ENCODE assay signal across 15 cellular contexts in the genomic region with DNA sequence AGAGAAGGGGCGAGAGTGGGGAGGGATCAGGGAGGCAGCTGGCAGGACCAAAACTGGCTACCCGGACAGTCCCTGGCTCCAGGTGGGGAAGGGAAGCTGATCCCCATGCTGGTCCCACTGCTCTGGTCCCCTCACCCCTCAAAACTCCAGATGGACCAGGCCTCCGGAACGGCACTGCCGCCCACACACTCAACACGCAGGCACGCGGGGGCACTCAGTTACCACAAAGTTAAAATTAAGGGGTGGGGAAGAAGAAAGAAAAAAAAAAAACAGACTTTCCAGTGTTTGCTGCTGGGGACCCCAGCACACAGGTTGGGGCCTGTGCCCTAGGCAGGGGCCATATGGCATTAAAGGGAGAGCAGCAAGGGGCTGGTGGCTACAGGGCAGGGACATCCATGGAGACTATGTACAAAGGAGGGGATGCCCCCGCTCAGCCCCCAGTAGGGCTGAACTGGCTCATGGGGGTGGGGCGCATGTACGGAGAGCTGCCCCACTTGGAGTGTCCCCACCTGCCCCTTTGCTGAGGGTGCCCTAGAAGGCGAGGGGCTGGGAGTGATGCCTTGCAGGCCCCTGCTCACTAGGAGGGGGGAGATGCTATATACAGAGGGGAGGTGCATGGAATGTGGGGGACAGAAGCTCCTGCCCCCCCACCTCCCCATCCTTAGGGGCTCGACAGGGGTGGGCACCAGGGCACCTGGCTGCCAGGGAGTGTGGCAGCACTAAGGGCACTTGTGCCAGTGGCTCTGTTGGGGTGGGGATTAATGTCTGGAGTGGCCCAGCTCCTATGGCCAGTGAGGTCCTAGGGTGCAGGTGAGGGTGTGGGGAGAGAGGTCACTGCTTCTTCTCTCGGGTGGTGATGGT. TPM values are rescaled to one million over a fixed set of nuclear protein-coding genes. Genes with fewer than 3 reads are reported as not detected.
DNase-seq lines count a peak whose midpoint lies in the region; ATAC-seq and TF ChIP-seq lines count a peak whose summit lies in the region.
"Had no signal": no experiment of that assay in that cellular context is flagged by ENCODE, and none has a peak within 500 bp of the region (broad histone marks: within the 10 kb centered on the region; RNA-seq: fewer than 3 reads in every experiment).

No MANE protein-coding gene starts in this region.

- H3K4me3 Mint-ChIP-seq in activated T-cell treated with anti-CD3 and anti-CD28 coated beads, Interleukin-2, amount 50 U/mL, for 24 hours, result no peak overlapping the region

- TF ChIP-seq POLR2A in stomach (IDR thresholded peaks at IDR 0.05), result no peak

- TF ChIP-seq CTCF in RWPE2 (IDR thresholded peaks at IDR 0.05; ENCODE audit: poor library complexity, severe bottlenecking) (no peak), left lung (IDR thresholded peaks at IDR 0.05) (no peak), stomach (IDR thresholded peaks at IDR 0.05) (no peak)

- H3K4me1 Mint-ChIP-seq in activated T-cell treated with anti-CD3 and anti-CD28 coated beads, Interleukin-2, amount 50 U/mL, for 24 hours (ENCODE audit: low read depth), result peaks cover 21% of the 10 kb centered on the region

- ATAC-seq in RWPE2 (ENCODE audit: low read depth) (no peak), left lung (no peak), HG02678 (IDR thresholded peaks at IDR 0.05; ENCODE audit: unreplicated experiment) (no peak), HG03045 (IDR thresholded peaks at IDR 0.05; ENCODE audit: unreplicated experiment) (no peak), GM18502 (IDR thresholded peaks at IDR 0.05; ENCODE audit: poor library complexity, unreplicated experiment) (no peak)
- ATAC-seq: naive thymus-derived CD8-positive, alpha-beta T cell; stimulated activated naive CD8-positive, alpha-beta T cell treated with anti-CD3 and anti-CD28 coated beads, Interleukin-15, Interleukin-2, amounts not matched to agents 100 U/mL and 50 U/mL, for 24 hours had no signal

- H3K4me3 ChIP-seq in RWPE2 (ENCODE audit: severe bottlenecking), result no peak overlapping the region
- no peak overlapping the region for H3K4me3 ChIP-seq in left lung
- H3K4me3 ChIP-seq in stomach, result no peak overlapping the region

- H3K4me1 ChIP-seq in RWPE2 (ENCODE audit: insufficient read depth, poor library complexity, severe bottlenecking) (peaks cover 3% of the 10 kb centered on the region), left lung (peaks cover 10 to 27% of the 10 kb centered on the region in 2 donors), stomach (peaks cover 24 to 67% (median 63%) of the 10 kb centered on the region in 4 donors)

- H3K27me3 ChIP-seq in RWPE2 (ENCODE audit: insufficient read depth, poor library complexity, severe bottlenecking) (no peaks in the 10 kb centered on the region), left lung (no peaks in the 10 kb centered on the region), stomach (no peaks in the 10 kb centered on the region)

- peak overlapping the region; percentile 55 for H3K27ac Mint-ChIP-seq in activated T-cell treated with anti-CD3 and anti-CD28 coated beads, Interleukin-2, amount 50 U/mL, for 24 hours

- H3K9me3 Mint-ChIP-seq in activated T-cell treated with anti-CD3 and anti-CD28 coated beads, Interleukin-2, amount 50 U/mL, for 24 hours, result no peaks in the 10 kb centered on the region
- H3K9me3 Mint-ChIP-seq: naive thymus-derived CD8-positive, alpha-beta T cell had no signal

- no peaks in the 10 kb centered on the region for H3K27me3 Mint-ChIP-seq in activated T-cell treated with anti-CD3 and anti-CD28 coated beads, Interleukin-2, amount 50 U/mL, for 24 hours
- H3K27me3 Mint-ChIP-seq: naive thymus-derived CD8-positive, alpha-beta T cell had no signal

- TF ChIP-seq EP300 in stomach (IDR thresholded peaks at IDR 0.05), result no peak

- H3K36me3 ChIP-seq in RWPE2 (ENCODE audit: low read depth) (peaks cover 56% of the 10 kb centered on the region), left lung (peaks cover 0 to 61% of the 10 kb centered on the region in 2 donors), stomach (peaks cover 36 to 68% (median 61%) of the 10 kb centered on the region in 4 donors)

- DNase-seq in activated T-cell treated with anti-CD3 and anti-CD28 coated beads, Interleukin-2, amount 50 U/mL, for 24 hours, result no peak
- DNase-seq in activated T-cell treated with anti-CD3 and anti-CD28 coated beads, Interleukin-2, amount 50 U/mL, for 48 hours, result no peak
- DNase-seq in RWPE2 (ENCODE audit: low spot score) (peak; percentile 49), left lung (peak; percentile 27 to 62), stomach (no peak)
- DNase-seq: GOT3; NCI-H1417 treated with DMSO at 0.1 percent for 48 hours; NCI-H226; stimulated activated naive CD8-positive, alpha-beta T cell treated with anti-CD3 and anti-CD28 coated beads, Interleukin-15, Interleukin-2, amounts not matched to agents 100 U/mL and 50 U/mL, for 24 hours had no signal

- H3K36me3 Mint-ChIP-seq in activated T-cell treated with anti-CD3 and anti-CD28 coated beads, Interleukin-2, amount 50 U/mL, for 24 hours (ENCODE audit: low read depth), result peaks cover 66% of the 10 kb centered on the region

- intact Hi-C loops in left lung (cut with DNase I) (no loop called here), stomach (cut with DNase I; ENCODE audit: low total_unique reads) (no loop called here)

- H3K27ac ChIP-seq in RWPE2 (ENCODE audit: poor library complexity, severe bottlenecking) (no peak overlapping the region), left lung (no peak overlapping the region), stomach (peak overlapping the region in 4 of 5 donors; percentile 6 to 38 (median 27))
- H3K27ac ChIP-seq: KMS-11, VCaP had no signal

- WGBS in stomach, 5 donors, result 84 to 89% (median 88%) methylated on average over 13 to 14 of the region's 14 CpGs

- H3K9me3 ChIP-seq in RWPE2 (ENCODE audit: severe bottlenecking) (no peaks in the 10 kb centered on the region), left lung (no peaks in the 10 kb centered on the region), stomach (no peaks in the 10 kb centered on the region)

RNA-seq across cellular contexts. Expression of gene TP53I13, which starts 5.6 kb away (rescaled TPM):
- total RNA-seq in left lung (10 to 100 TPM; 53.3 to 58.5 TPM), stomach (100 to 1,000 TPM in 1 of 5 donors, 10 to 100 TPM in 4; 27.7 to 299 (median 79.5) TPM)
- polyA plus RNA-seq in stomach, result 10 to 100 TPM; 39.7 to 83.0 (median 46.0) TPM

RNA-seq across cellular contexts. Expression of gene ABHD15, which starts 7.3 kb away (rescaled TPM):
- 10 to 100 TPM; 10.9 to 11.3 TPM for total RNA-seq in left lung
- 10 to 100 TPM in 2 of 5 donors, 1 to 10 TPM in 2, under 1 TPM in 1; 0.58 to 17.4 (median 9.9) TPM for total RNA-seq in stomach
- polyA plus RNA-seq in stomach, result 1 to 10 TPM; 3.1 to 5.0 (median 3.7) TPM

RNA-seq across cellular contexts. Expression of gene GIT1, which starts 15.3 kb away (rescaled TPM):
- total RNA-seq in left lung (10 to 100 TPM; 40.3 to 48.3 TPM), stomach (10 to 100 TPM; 23.7 to 67.2 (median 34.3) TPM)
- polyA plus RNA-seq in stomach, result 10 to 100 TPM; 17.7 to 26.4 (median 18.9) TPM

RNA-seq across cellular contexts. Expression of gene ANKRD13B, which starts 18.8 kb away (rescaled TPM):
- 10 to 100 TPM in 1 of 2 donors, 1 to 10 TPM in 1; 8.8 to 10.2 TPM for total RNA-seq in left lung
- 10 to 100 TPM in 1 of 5 donors, 1 to 10 TPM in 3, not detected in 1; 1.8 to 12.3 (median 5.6) TPM for total RNA-seq in stomach
- polyA plus RNA-seq in stomach, result 1 to 10 TPM; 2.6 to 4.2 (median 2.9) TPM

RNA-seq across cellular contexts. Expression of gene CORO6, which starts 48.6 kb away (rescaled TPM):
- 1 to 10 TPM; 3.8 to 3.9 TPM for total RNA-seq in left lung
- total RNA-seq in stomach, result 10 to 100 TPM in 4 of 5 donors, 1 to 10 TPM in 1; 6.4 to 53.1 (median 20.6) TPM
- polyA plus RNA-seq in stomach, result 10 to 100 TPM in 1 of 3 donors, 1 to 10 TPM in 2; 1.1 to 17.5 (median 1.4) TPM

Comparison
In these comparisons a context has a peak if more than half of its experiments do, and no peak if none do; other contexts are left out.
1. DNase-seq: peak in RWPE2 (single experiment) and left lung (2 of 2); none in activated T-cell treated with anti-CD3 and anti-CD28 coated beads, Interleukin-2, amount 50 U/mL, for 24 hours (single experiment), activated T-cell treated with anti-CD3 and anti-CD28 coated beads, Interleukin-2, amount 50 U/mL, for 48 hours (0 of 2) and stomach (single experiment).
2. H3K27ac ChIP-seq: peak in stomach (4 of 5); none in RWPE2 (single experiment) and left lung (0 of 2).